In genomic region chr12:103908877-103909276, GRCh38 we compare ENCODE assay signal across 20 cellular contexts. TPM values are rescaled to one million over a fixed set of nuclear protein-coding genes. Genes with fewer than 3 reads are reported as not detected.
DNase-seq lines count a peak whose midpoint lies in the region; FAIRE-seq and TF ChIP-seq lines count a peak whose summit lies in the region.
"Had no signal": no experiment of that assay in that cellular context is flagged by ENCODE, and none has a peak within 500 bp of the region (broad histone marks: within the 10 kb centered on the region; RNA-seq: fewer than 3 reads in every experiment).

No MANE protein-coding gene starts in this region.

- no peaks in the 10 kb centered on the region for H3K9me3 ChIP-seq in GM23248 (ENCODE audit: low read depth)
- H3K9me3 ChIP-seq in keratinocyte (ENCODE audit: control insufficient read depth, low read depth, low read length): no peaks in the 10 kb centered on the region
- no peaks in the 10 kb centered on the region for H3K9me3 ChIP-seq in H9 (ENCODE audit: control insufficient read depth, low read depth, low read length)
- H3K9me3 ChIP-seq: heart left ventricle, stomach, uterus had no signal

- H3K4me2 ChIP-seq in GM23248 (ENCODE audit: unreplicated experiment) (peak overlapping the region; percentile 56), keratinocyte (ENCODE audit: control insufficient read depth, extremely low read depth, insufficient read depth, low read depth, low read length) (no peak overlapping the region), H9 (ENCODE audit: insufficient read depth, insufficient read length, low read length) (no peak overlapping the region)

- H3K4me3 Mint-ChIP-seq in chondrocyte (ENCODE audit: unreplicated experiment): no peak overlapping the region
- H3K4me3 Mint-ChIP-seq in H9: no peak overlapping the region
- H3K4me3 Mint-ChIP-seq: activated CD4-positive, alpha-beta T cell treated with anti-CD3 and anti-CD28 coated beads for 36 hours; activated naive CD8-positive, alpha-beta T cell treated with anti-CD3 and anti-CD28 coated beads for 36 hours had no signal

- H3K4me1 ChIP-seq in GM23248 (ENCODE audit: insufficient read depth): peaks cover 19% of the 10 kb centered on the region
- H3K4me1 ChIP-seq in keratinocyte (ENCODE audit: control insufficient read depth, extremely low read depth, insufficient read depth, low read length): peaks cover 29% of the 10 kb centered on the region
- peaks cover 4% of the 10 kb centered on the region; the same call in 1 of the 2 replicates for H3K4me1 ChIP-seq in H9 (ENCODE audit: insufficient read depth, low read length)
- H3K4me1 ChIP-seq: stomach, uterus had no signal

- no peaks in the 10 kb centered on the region for H3K9me1 ChIP-seq in keratinocyte (ENCODE audit: control insufficient read depth, extremely low read depth, insufficient read depth, low read length)

- H3K4me3 ChIP-seq in GM23248 (no peak overlapping the region), keratinocyte (ENCODE audit: control insufficient read depth in 2 of 3, extremely low read depth in 1 of 3, insufficient read depth in 2 of 3, low read depth in 1 of 3, low read length in 3 of 3) (no peak overlapping the region)
- H3K4me3 ChIP-seq: heart left ventricle, stomach, uterus had no signal

- no peak overlapping the region for H3K4ac ChIP-seq in H9 (ENCODE audit: low read depth, low read length)

- peak; percentile 39 for FAIRE-seq in keratinocyte (lab: Jason Lieb, UNC)

- no peak overlapping the region for H3K56ac ChIP-seq in H9 (ENCODE audit: insufficient read length, low read depth, low read length)

- no peaks in the 10 kb centered on the region for H3K9me2 ChIP-seq in GM23248 (ENCODE audit: insufficient read depth)

- H3K9ac ChIP-seq in GM23248: no peak overlapping the region
- no peak overlapping the region for H3K9ac ChIP-seq in keratinocyte (ENCODE audit: control insufficient read depth, extremely low read depth, insufficient read depth, low read length)
- no peak overlapping the region for H3K9ac ChIP-seq in H9 (ENCODE audit: extremely low read depth, insufficient read length, low read length)

- H3K23ac ChIP-seq in H9 (ENCODE audit: insufficient read length, low read depth, low read length): no peak overlapping the region

- H3K79me2 ChIP-seq in GM23248 (ENCODE audit: insufficient read depth) (no peaks in the 10 kb centered on the region), keratinocyte (ENCODE audit: control insufficient read depth, insufficient read depth, low read length) (no peaks in the 10 kb centered on the region), H9 (ENCODE audit: insufficient read depth, low read length) (no peaks in the 10 kb centered on the region)

- H2BK5ac ChIP-seq in H9 (ENCODE audit: insufficient read length, low read length): no peak overlapping the region

- H2AFZ ChIP-seq in GM23248 (no peak overlapping the region), keratinocyte (ENCODE audit: control insufficient read depth, low read length) (no peak overlapping the region), H9 (ENCODE audit: low read length) (no peak overlapping the region)

- H4K20me1 ChIP-seq in GM23248 (ENCODE audit: insufficient read depth) (no peaks in the 10 kb centered on the region), keratinocyte (ENCODE audit: control insufficient read depth, extremely low read depth, insufficient read depth, low read length) (no peaks in the 10 kb centered on the region), H9 (ENCODE audit: control insufficient read depth, insufficient read depth, insufficient read length) (no peaks in the 10 kb centered on the region)

- H2BK12ac ChIP-seq in H9 (ENCODE audit: insufficient read length, low read depth, low read length): no peak overlapping the region

- no peak overlapping the region for H2BK20ac ChIP-seq in H9 (ENCODE audit: low read depth, low read length, poor library complexity, severe bottlenecking)

- no peak overlapping the region for H3K18ac ChIP-seq in H9 (ENCODE audit: insufficient read length, low read depth, low read length)

- H4K5ac ChIP-seq in H9 (ENCODE audit: insufficient read length, low read depth, low read length): no peak overlapping the region

- in situ Hi-C loops in GM23248 (cut with MboI): no loop called here

- H3K14ac ChIP-seq in H9 (ENCODE audit: insufficient read depth, low read length): no peak overlapping the region

- no peak overlapping the region for H2BK120ac ChIP-seq in H9 (ENCODE audit: low read depth, low read length, poor library complexity, severe bottlenecking)

- H4K91ac ChIP-seq in H9 (ENCODE audit: insufficient read length, low read depth, low read length): no peak overlapping the region

- no peaks in the 10 kb centered on the region for H3K36me3 ChIP-seq in GM23248 (ENCODE audit: low read depth)
- H3K36me3 ChIP-seq in keratinocyte (ENCODE audit: control insufficient read depth in 2 of 2, extremely low read depth in 1 of 2, insufficient read depth in 2 of 2, low read length in 2 of 2): no peaks in the 10 kb centered on the region
- H3K36me3 ChIP-seq: heart left ventricle, stomach, uterus had no signal

- no peak overlapping the region for H4K8ac ChIP-seq in H9 (replicated peaks; ENCODE audit: insufficient read length, low read depth, low read length)

- H2BK15ac ChIP-seq in H9 (ENCODE audit: low read depth, low read length): no peak overlapping the region

- H3F3A ChIP-seq in GM23248 (ENCODE audit: insufficient read depth): 0 out of 2 replicates have a peak, but pooled peaks cover 10% of the 10 kb centered on the region

- dilution Hi-C loops in keratinocyte (cut with MboI; ENCODE audit: extremely low pct_ligation_motif_present, low sequenced_read_pairs): no loop called here

- H2AK5ac ChIP-seq in H9 (ENCODE audit: insufficient read length, low read length): no peak overlapping the region

- peaks cover 2% of the 10 kb centered on the region for H3K9me3 Mint-ChIP-seq in chondrocyte (ENCODE audit: low read depth)
- no peaks in the 10 kb centered on the region; a peak in 1 of 5 replicates for H3K9me3 Mint-ChIP-seq in H9

- H3K27ac Mint-ChIP-seq in chondrocyte (ENCODE audit: unreplicated experiment) (peak overlapping the region; percentile 79), H9 (peak overlapping the region in 1 of 3 experiments; percentile 49; a peak in 1 of 7 replicates)
- H3K27ac Mint-ChIP-seq: activated CD4-positive, alpha-beta T cell treated with anti-CD3 and anti-CD28 coated beads for 36 hours; activated naive CD8-positive, alpha-beta T cell treated with anti-CD3 and anti-CD28 coated beads for 36 hours had no signal

- H3K27me3 ChIP-seq in GM23248 (replicated peaks; ENCODE audit: insufficient read depth): no peaks in the 10 kb centered on the region
- H3K27me3 ChIP-seq in keratinocyte (ENCODE audit: control insufficient read depth, extremely low read depth, insufficient read depth, low read length): no peaks in the 10 kb centered on the region
- H3K27me3 ChIP-seq in H9 (ENCODE audit: insufficient read depth, low read length): no peaks in the 10 kb centered on the region
- H3K27me3 ChIP-seq: heart left ventricle, stomach, uterus had no signal

- WGBS in GM23248 (ENCODE audit: low coverage in 1 of 2, low lambda C conversion rate in 2 of 2, missing lambda C conversion rate in 2 of 2), 2 experiments: 17 to 33% methylated on average over 2 of the region's 2 CpGs
- WGBS in H9 (ENCODE audit: extremely low coverage, insufficient read length, low lambda C conversion rate): no CpG with 5 or more reads among the region's 2 CpGs

- TF ChIP-seq CTCF in chondrocyte (IDR thresholded peaks at IDR 0.05): no peak
- no peak for TF ChIP-seq CTCF in keratinocyte (optimal IDR thresholded peaks at IDR 0.05 in 1 of 3, IDR thresholded peaks at IDR 0.05 in 1 of 3, conservative IDR thresholded peaks at IDR 0.05 in 1 of 3; ENCODE audit: extremely low read depth in 1 of 3, insufficient read depth in 2 of 3, low read length in 3 of 3)
- no peak for TF ChIP-seq CTCF in H9 (conservative IDR thresholded peaks at IDR 0.05)

- no peaks in the 10 kb centered on the region for H3K27me3 Mint-ChIP-seq in chondrocyte (ENCODE audit: low read depth)
- peaks cover 10% of the 10 kb centered on the region for H3K27me3 Mint-ChIP-seq in H9 (ENCODE audit: low read depth)
- H3K27me3 Mint-ChIP-seq: activated CD4-positive, alpha-beta T cell treated with anti-CD3 and anti-CD28 coated beads for 36 hours; activated naive CD8-positive, alpha-beta T cell treated with anti-CD3 and anti-CD28 coated beads for 36 hours had no signal

- H3K79me1 ChIP-seq in H9 (ENCODE audit: insufficient read depth, low read depth, low read length, poor library complexity, severe bottlenecking): no peaks in the 10 kb centered on the region

- no peak overlapping the region for H3K27ac ChIP-seq in GM23248
- no peak overlapping the region for H3K27ac ChIP-seq in keratinocyte (ENCODE audit: control insufficient read depth, insufficient read depth, low read length)
- H3K27ac ChIP-seq in H9 (ENCODE audit: insufficient read length, low read depth, low read length): no peak overlapping the region
- H3K27ac ChIP-seq: heart left ventricle, stomach, uterus had no signal

- H3K4me1 Mint-ChIP-seq in chondrocyte (ENCODE audit: low read depth) (peaks cover 31% of the 10 kb centered on the region), H9 (peaks cover 5 to 11% of the 10 kb centered on the region in 2 experiments; a peak in 3 of 4 replicates)

- DNase-seq in AG08395 (ENCODE audit: low spot score) (peak; percentile 72), GM23248 (peak; percentile 53), chondrocyte (ENCODE audit: low spot score) (no peak), keratinocyte (ENCODE audit: low read depth, low spot score) (no peak), cerebellar nuclear complex (lab: John Stamatoyannopoulos, UW) (no peak), SKM-1 (lab: John Stamatoyannopoulos, UW; ENCODE audit: unreplicated experiment) (no peak), H9 (no peak)
- DNase-seq in stimulated activated CD4-positive, alpha-beta T cell treated with anti-CD3 and anti-CD28 coated beads, Interleukin-2, amount 100 ng/mL, for 48 hours: no peak
- DNase-seq: ACHN; activated CD4-positive, alpha-beta T cell treated with anti-CD3 and anti-CD28 coated beads for 36 hours; activated CD8-positive, alpha-beta memory T cell treated with anti-CD3 and anti-CD28 coated beads, Interleukin-2, amount 50 U/mL, for 48 hours; activated naive CD8-positive, alpha-beta T cell treated with anti-CD3 and anti-CD28 coated beads for 36 hours; heart left ventricle; left cardiac atrium; NCI-H146; NCI-H446; SHP77; stomach; T-helper 9 cell; uterus had no signal

- H3K36me3 Mint-ChIP-seq in chondrocyte (ENCODE audit: low read depth) (no peaks in the 10 kb centered on the region), H9 (ENCODE audit: insufficient read depth in 1 of 3, low read depth in 3 of 3) (no peaks in the 10 kb centered on the region; a peak in 1 of 7 replicates)

- H3T11ph ChIP-seq in H9 (ENCODE audit: low read length): no peak overlapping the region

- H3K23me2 ChIP-seq in H9 (ENCODE audit: insufficient read length, low read depth, low read length, poor library complexity, severe bottlenecking): no peaks in the 10 kb centered on the region

RNA-seq across cellular contexts. Expression of gene HSP90B1, which starts 21.3 kb away (rescaled TPM):
- total RNA-seq in GM23248 (2014; rRNA removed; shearing (Covaris generic)): 477 and 555 TPM in 2 replicates
- polyA plus RNA-seq in GM23248 (2016; fragmentation: Nextera tagmentation; extraction: Ambion mirVana) (969 and 998 TPM in 2 replicates), keratinocyte (447 to 954 TPM (median 865 TPM) in 3 replicates)
- total RNA-seq in chondrocyte (754 to 1,782 TPM (median 760 TPM) in 3 replicates), H9 (2021) (737 and 747 TPM in 2 replicates)
- 3,505 TPM for polyA plus RNA-seq in keratinocyte (2011; ENCODE audit: low read depth)
- polyA plus RNA-seq in keratinocyte (2011; cell fraction: cytosol; rRNA removed): 228 and 323 TPM in 2 replicates
- polyA plus RNA-seq in keratinocyte (2011; cell fraction: nucleus; rRNA removed): 1,027 and 1,573 TPM in 2 replicates
- polyA plus RNA-seq in keratinocyte (2012; ENCODE audit: low replicate concordance): 425 and 912 TPM in 2 replicates
- polyA minus RNA-seq in keratinocyte: 104 to 371 TPM (median 154 TPM) in 3 replicates
- polyA minus RNA-seq in keratinocyte (2011; cell fraction: cytosol; rRNA and poly(A)+ RNA removed): 166 TPM
- 332 and 608 TPM in 2 replicates for polyA minus RNA-seq in keratinocyte (2011; cell fraction: nucleus; rRNA and poly(A)+ RNA removed)

RNA-seq across cellular contexts. Expression of gene TDG, which starts 56.8 kb away (rescaled TPM):
- total RNA-seq in GM23248 (2014; rRNA removed; shearing (Covaris generic)): 22.8 and 24.0 TPM in 2 replicates
- polyA plus RNA-seq in GM23248 (2016; fragmentation: Nextera tagmentation; extraction: Ambion mirVana) (25.5 and 28.5 TPM in 2 replicates), keratinocyte (20.8 to 35.6 TPM (median 27.1 TPM) in 3 replicates)
- total RNA-seq in chondrocyte (39.3 to 49.5 TPM (median 44.0 TPM) in 3 replicates), H9 (2021) (70.3 and 72.4 TPM in 2 replicates)
- 26.1 TPM for polyA plus RNA-seq in keratinocyte (2011; ENCODE audit: low read depth)
- polyA plus RNA-seq in keratinocyte (2011; cell fraction: cytosol; rRNA removed): 12.7 and 24.8 TPM in 2 replicates
- 28.9 and 42.6 TPM in 2 replicates for polyA plus RNA-seq in keratinocyte (2011; cell fraction: nucleus; rRNA removed)
- 21.0 and 31.1 TPM in 2 replicates for polyA plus RNA-seq in keratinocyte (2012; ENCODE audit: low replicate concordance)
- polyA minus RNA-seq in keratinocyte: 3.3 to 26.9 TPM (median 17.3 TPM) in 3 replicates
- polyA minus RNA-seq in keratinocyte (2011; cell fraction: cytosol; rRNA and poly(A)+ RNA removed): 11.7 TPM
- polyA minus RNA-seq in keratinocyte (2011; cell fraction: nucleus; rRNA and poly(A)+ RNA removed): 19.2 and 30.3 TPM in 2 replicates

Comparison
In these comparisons a context has a peak if more than half of its experiments do, and no peak if none do; other contexts are left out.
1. DNase-seq: peak in AG08395 (single experiment) and GM23248 (single experiment); none in chondrocyte (single experiment), keratinocyte (single experiment), cerebellar nuclear complex (0 of 2), stimulated activated CD4-positive, alpha-beta T cell treated with anti-CD3 and anti-CD28 coated beads, Interleukin-2, amount 100 ng/mL, for 48 hours (0 of 2), SKM-1 (single experiment) and H9 (single experiment).